19 cellular contexts compared by ENCODE assay signal in genomic region chr13:50460366-50460765, GRCh38.
"Had no signal": no experiment of that assay in that cellular context is flagged by ENCODE, and none has a peak within 500 bp of the region (broad histone marks: within the 10 kb centered on the region; RNA-seq: fewer than 3 reads in every experiment).

No MANE protein-coding gene starts in this region.

- H3K4me3 ChIP-seq: body of pancreas, cardiac muscle cell, left ventricle myocardium inferior, prostate gland, spleen, testis, upper lobe of right lung had no signal

- H3K27ac ChIP-seq: body of pancreas, cardiac muscle cell, epithelial cell of prostate, left ventricle myocardium inferior, prostate gland, spleen, testis, upper lobe of right lung had no signal

- H3K36me3 Mint-ChIP-seq: activated CD4-positive, alpha-beta memory T cell treated with anti-CD3 and anti-CD28 coated beads for 36 hours; activated naive CD4-positive, alpha-beta T cell treated with anti-CD3 and anti-CD28 coated beads, Interleukin-2, amount 10 ng/mL, durations not matched to agents 7 days and 5 days had no signal

- H3K4me3 Mint-ChIP-seq: activated CD4-positive, alpha-beta memory T cell treated with anti-CD3 and anti-CD28 coated beads for 36 hours; activated naive CD4-positive, alpha-beta T cell treated with anti-CD3 and anti-CD28 coated beads, Interleukin-2, amount 10 ng/mL, durations not matched to agents 7 days and 5 days; naive thymus-derived CD4-positive, alpha-beta T cell had no signal

- H3K27ac Mint-ChIP-seq: activated CD4-positive, alpha-beta memory T cell treated with anti-CD3 and anti-CD28 coated beads for 36 hours; activated naive CD4-positive, alpha-beta T cell treated with anti-CD3 and anti-CD28 coated beads, Interleukin-2, amount 10 ng/mL, durations not matched to agents 7 days and 5 days; naive thymus-derived CD4-positive, alpha-beta T cell had no signal

- H3K9me3 ChIP-seq: body of pancreas, left ventricle myocardium inferior, prostate gland, spleen, testis, upper lobe of right lung had no signal

- H3K27me3 ChIP-seq: body of pancreas, cardiac muscle cell, spleen, testis, upper lobe of right lung had no signal

- H3K36me3 ChIP-seq: cardiac muscle cell, left ventricle myocardium inferior, prostate gland, spleen, upper lobe of right lung had no signal

- ATAC-seq: body of pancreas; naive thymus-derived CD4-positive, alpha-beta T cell; upper lobe of right lung had no signal

- H3K9me3 Mint-ChIP-seq: activated CD4-positive, alpha-beta memory T cell treated with anti-CD3 and anti-CD28 coated beads for 36 hours; activated naive CD4-positive, alpha-beta T cell treated with anti-CD3 and anti-CD28 coated beads, Interleukin-2, amount 10 ng/mL, durations not matched to agents 7 days and 5 days; naive thymus-derived CD4-positive, alpha-beta T cell had no signal

- H3K4me1 Mint-ChIP-seq: activated naive CD4-positive, alpha-beta T cell treated with anti-CD3 and anti-CD28 coated beads, Interleukin-2, amount 10 ng/mL, durations not matched to agents 7 days and 5 days had no signal

- DNase-seq: activated CD4-positive, alpha-beta memory T cell treated with anti-CD3 and anti-CD28 coated beads for 36 hours; activated CD4-positive, alpha-beta T cell treated with anti-CD3 and anti-CD28 coated beads for 48 hours; activated CD4-positive, CD25-positive, alpha-beta regulatory T cell; activated effector memory CD4-positive, alpha-beta T cell treated with Interleukin-2 at 50 U/mL for 16 hours; activated naive CD4-positive, alpha-beta T cell treated with anti-CD3 and anti-CD28 coated beads, Interleukin-2, amount 10 ng/mL, durations not matched to agents 7 days and 5 days; activated T-cell treated with anti-CD3 and anti-CD28 coated beads, Interleukin-2, amount 50 U/mL, for 48 hours; anterior cingulate cortex; body of pancreas; hippocampal formation; left ventricle myocardium inferior; naive thymus-derived CD4-positive, alpha-beta T cell; spleen; stimulated activated CD4-positive, alpha-beta T cell treated with anti-CD3 and anti-CD28 coated beads, Interleukin-4, amount 100 ng/mL, for 1 hour; stimulated activated naive CD4-positive, alpha-beta T cell; testis; upper lobe of right lung had no signal

- H3K27me3 Mint-ChIP-seq: activated CD4-positive, alpha-beta memory T cell treated with anti-CD3 and anti-CD28 coated beads for 36 hours; activated naive CD4-positive, alpha-beta T cell treated with anti-CD3 and anti-CD28 coated beads, Interleukin-2, amount 10 ng/mL, durations not matched to agents 7 days and 5 days had no signal

- H3K4me1 ChIP-seq: body of pancreas, prostate gland, testis, upper lobe of right lung had no signal
